In the genomic region with DNA sequence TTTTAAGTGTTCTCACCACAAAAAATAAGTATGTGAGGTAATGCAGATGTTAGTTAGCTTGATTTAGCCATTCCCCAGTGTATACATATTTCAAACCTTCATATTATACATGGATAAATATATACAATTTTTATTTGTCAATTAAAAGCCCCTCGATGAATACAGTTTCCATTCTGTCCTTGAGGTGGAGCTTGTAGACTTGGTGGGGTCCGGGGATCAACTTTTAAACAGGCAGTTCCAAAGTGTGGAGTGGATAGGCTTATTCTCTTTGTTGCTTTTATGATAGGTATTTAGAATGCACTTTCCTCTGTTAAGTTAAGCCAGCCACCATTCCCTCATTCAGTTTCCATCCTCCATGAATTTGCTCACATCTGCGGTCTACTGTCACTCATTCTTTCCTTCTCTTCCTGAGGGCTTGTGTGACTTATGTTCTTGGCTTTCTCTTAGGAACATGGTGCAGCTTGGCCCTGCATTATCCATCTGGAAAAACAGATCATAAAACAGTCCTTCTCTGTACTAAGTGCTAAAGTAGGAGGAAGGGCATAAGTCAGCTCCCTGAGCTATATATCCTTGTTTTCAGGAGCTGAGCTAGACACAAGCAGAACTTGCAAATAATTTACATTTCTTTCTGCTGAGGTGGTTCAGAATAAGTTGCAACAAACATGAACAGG, we compare ENCODE assay signal across 18 cellular contexts.
A peak's percentile ranks its signal among the peaks of the same experiment; 100 is the strongest.
DNase-seq lines count a peak whose midpoint lies in the region; ATAC-seq and TF ChIP-seq lines count a peak whose summit lies in the region.
"Had no signal": no experiment of that assay in that cellular context is flagged by ENCODE, and none has a peak within 500 bp of the region (broad histone marks: within the 10 kb centered on the region; RNA-seq: fewer than 3 reads in every experiment).

No MANE protein-coding gene starts in this region.

- intact Hi-C loops in uterus (cut with DNase I; ENCODE audit: low total_unique reads), result no loop called here

- H3K4me3 ChIP-seq in uterus, result no peak overlapping the region
- H3K4me3 ChIP-seq: tibial nerve had no signal

- DNase-seq in NCI-H1694 (lab: John Stamatoyannopoulos, UW), result peak; percentile 9
- DNase-seq in NCI-H1694 treated with DMSO at 0.1 percent for 48 hours (lab: John Stamatoyannopoulos, UW), result no peak
- DNase-seq in SK-MEL-5 (ENCODE audit: low read depth, low spot score), result peak; percentile 48
- peak; percentile 19 to 57 for DNase-seq in lung microvascular endothelial cell (ENCODE audit: low read depth in 2 of 2)
- peak in 1 of 2 donors; percentile 59 for DNase-seq in uterus
- DNase-seq in islet precursor cell, result no peak
- DNase-seq: 8988T; activated CD8-positive, alpha-beta T cell treated with anti-CD3 and anti-CD28 coated beads, Interleukin-2, amount 10 ng/mL, durations not matched to agents 7 days and 5 days; activated naive CD8-positive, alpha-beta T cell treated with anti-CD3 and anti-CD28 coated beads, Interleukin-2, amount 50 U/mL, for 24 hours; CD4-positive, alpha-beta memory T cell; effector CD8-positive, alpha-beta T cell; hypothalamus; NCI-H187 treated with DMSO at 0.1 percent for 48 hours; NCI-H524 had no signal

- H3K4me1 ChIP-seq in uterus, result no peaks in the 10 kb centered on the region

- peak overlapping the region; percentile 64 to 65 for H3K27ac ChIP-seq in uterus
- H3K27ac ChIP-seq: tibial nerve, VCaP had no signal

- in situ Hi-C loops in SK-MEL-5 (cut with HindIII; ENCODE audit: low pct_unique_long_range_greater_than_20kb, low sequenced_read_pairs), result no loop called here

- no peaks in the 10 kb centered on the region for H3K27me3 ChIP-seq in uterus
- H3K27me3 ChIP-seq: tibial nerve had no signal

- H3K36me3 ChIP-seq in uterus, result no peaks in the 10 kb centered on the region
- H3K36me3 ChIP-seq: tibial nerve had no signal

- ATAC-seq in GM21423 (IDR thresholded peaks at IDR 0.05; ENCODE audit: unreplicated experiment), result no peak
- no peak for ATAC-seq in HG03469 (IDR thresholded peaks at IDR 0.05; ENCODE audit: unreplicated experiment)
- ATAC-seq: activated CD8-positive, alpha-beta T cell treated with anti-CD3 and anti-CD28 coated beads, Interleukin-2, amount 10 ng/mL, durations not matched to agents 7 days and 5 days; activated naive CD8-positive, alpha-beta T cell treated with anti-CD3 and anti-CD28 coated beads, Interleukin-2, amount 50 U/mL, for 24 hours had no signal

- TF ChIP-seq POLR2A in uterus (IDR thresholded peaks at IDR 0.05), result no peak

- TF ChIP-seq CTCF in uterus (IDR thresholded peaks at IDR 0.05), result no peak

- H3K9me3 ChIP-seq in uterus, result no peaks in the 10 kb centered on the region
- H3K9me3 ChIP-seq: tibial nerve had no signal

Comparison
In these comparisons a context has a peak if more than half of its experiments do, and no peak if none do; other contexts are left out.
1. DNase-seq: peak in NCI-H1694 (single experiment), SK-MEL-5 (single experiment) and lung microvascular endothelial cell (2 of 2); none in NCI-H1694 treated with DMSO at 0.1 percent for 48 hours (single experiment) and islet precursor cell (single experiment).